In genomic region chr12:132516064-132517012, GRCh38 we compare ENCODE assay signal across 10 cellular contexts.
"Had no signal": no experiment of that assay in that cellular context is flagged by ENCODE, and none has a peak within 500 bp of the region (broad histone marks: within the 10 kb centered on the region; RNA-seq: fewer than 3 reads in every experiment).

No MANE protein-coding gene starts in this region.

- H3K27me3 Mint-ChIP-seq: activated CD4-positive, alpha-beta memory T cell treated with anti-CD3 and anti-CD28 coated beads, Interleukin-2, amount 10 ng/mL, durations not matched to agents 7 days and 5 days; activated CD4-positive, alpha-beta T cell treated with anti-CD3 and anti-CD28 coated beads for 36 hours; central memory CD8-positive, alpha-beta T cell had no signal

- ATAC-seq: activated CD4-positive, alpha-beta T cell treated with anti-CD3 and anti-CD28 coated beads for 36 hours had no signal

- DNase-seq: activated CD4-positive, alpha-beta memory T cell treated with anti-CD3 and anti-CD28 coated beads, Interleukin-2, amount 10 ng/mL, durations not matched to agents 7 days and 5 days; activated CD4-positive, alpha-beta T cell treated with anti-CD3 and anti-CD28 coated beads for 36 hours; activated naive CD4-positive, alpha-beta T cell treated with anti-CD3 and anti-CD28 coated beads for 36 hours; cortex of kidney; effector CD8-positive, alpha-beta T cell; midbrain; SW 1271; T-helper 9 cell; transverse colon had no signal

- H3K27ac Mint-ChIP-seq: activated CD4-positive, alpha-beta memory T cell treated with anti-CD3 and anti-CD28 coated beads, Interleukin-2, amount 10 ng/mL, durations not matched to agents 7 days and 5 days; activated naive CD4-positive, alpha-beta T cell treated with anti-CD3 and anti-CD28 coated beads for 36 hours had no signal

- H3K4me3 Mint-ChIP-seq: activated CD4-positive, alpha-beta memory T cell treated with anti-CD3 and anti-CD28 coated beads, Interleukin-2, amount 10 ng/mL, durations not matched to agents 7 days and 5 days; activated CD4-positive, alpha-beta T cell treated with anti-CD3 and anti-CD28 coated beads for 36 hours; activated naive CD4-positive, alpha-beta T cell treated with anti-CD3 and anti-CD28 coated beads for 36 hours; central memory CD8-positive, alpha-beta T cell had no signal
